In genomic region chr2:88753833-88754584, GRCh38 we compare ENCODE assay signal across 1 cellular context.
TF ChIP-seq lines count a peak whose summit lies in the region.

No MANE protein-coding gene starts in this region.

TF ChIP-seq in GM12878, 131 proteins besides CTCF, POLR2A, EP300 and RAD21 (continued from another document):
- TF ChIP-seq PBX3 (IDR thresholded peaks at IDR 0.05; ENCODE audit: insufficient replicate concordance, low read depth, low read length) (peak; percentile 13), RBBP5 (conservative IDR thresholded peaks at IDR 0.05) (no peak), ATF3 (IDR thresholded peaks at IDR 0.05; ENCODE audit: borderline replicate concordance, extremely low read depth, low read depth, low read length) (no peak), EED (IDR thresholded peaks at IDR 0.05; ENCODE audit: low read depth) (no peak), KAT2A (conservative IDR thresholded peaks at IDR 0.05; ENCODE audit: control insufficient read depth, low read depth, low read length) (no peak), MXI1 (IDR thresholded peaks at IDR 0.05; ENCODE audit: low read depth, low read length) (no peak), LARP7 (IDR thresholded peaks at IDR 0.05) (no peak), PKNOX1 (IDR thresholded peaks at IDR 0.05) (peak; percentile 80), TCF3 (IDR thresholded peaks at IDR 0.05; ENCODE audit: borderline replicate concordance, insufficient read depth, low read depth, low read length) (0 out of 2 replicates have a peak, but pooled peaks have one; percentile 26), CEBPB (IDR thresholded peaks at IDR 0.05; ENCODE audit: borderline replicate concordance in 1 of 2, low read depth in 2 of 2, low read length in 2 of 2) (peak in 1 of 2 experiments; percentile 55; a peak in 1 of 4 replicates), MTA2 (IDR thresholded peaks at IDR 0.05; ENCODE audit: low read depth) (no peak), SREBF1 (IDR thresholded peaks at IDR 0.05; ENCODE audit: low read length) (no peak), SRF (IDR thresholded peaks at IDR 0.05; ENCODE audit: low read depth in 2 of 2, low read length in 2 of 2) (no peak), SKIL (IDR thresholded peaks at IDR 0.05; ENCODE audit: low read depth, poor library complexity, severe bottlenecking) (no peak), JUND (IDR thresholded peaks at IDR 0.05; ENCODE audit: low read depth, low read length) (no peak), HSF1 (IDR thresholded peaks at IDR 0.05; ENCODE audit: low read depth, low read length) (no peak), RUNX3 (IDR thresholded peaks at IDR 0.05; ENCODE audit: low read length) (peak; percentile 30; the same call in 1 of the 2 replicates)
TF ChIP-seq in GM12878: peak in this region for 7.
